8 cellular contexts compared by ENCODE assay signal in genomic region chr14:102437997-102438922, GRCh38.
DNase-seq lines count a peak whose midpoint lies in the region; ATAC-seq and TF ChIP-seq lines count a peak whose summit lies in the region.

No MANE protein-coding gene starts in this region.

- H3K9me3 Mint-ChIP-seq in activated naive CD4-positive, alpha-beta T cell treated with anti-CD3 and anti-CD28 coated beads for 36 hours: no peaks in the 10 kb centered on the region

- no peak for TF ChIP-seq POLR2A in suprapubic skin (IDR thresholded peaks at IDR 0.05)

- TF ChIP-seq EP300 in suprapubic skin (IDR thresholded peaks at IDR 0.05): no peak

- H3K36me3 ChIP-seq in SJSA1 (peaks cover 16% of the 10 kb centered on the region), suprapubic skin (peaks cover 55% of the 10 kb centered on the region)

- no peak overlapping the region for H3K4me3 ChIP-seq in SJSA1
- H3K4me3 ChIP-seq in suprapubic skin: peak overlapping the region; percentile 26

- ATAC-seq in omental fat pad (ENCODE audit: low FRiP score) (peak; percentile 96), HG02571 (IDR thresholded peaks at IDR 0.05; ENCODE audit: unreplicated experiment) (no peak)

- no peak overlapping the region for H3K27ac Mint-ChIP-seq in activated naive CD4-positive, alpha-beta T cell treated with anti-CD3 and anti-CD28 coated beads for 36 hours

- DNase-seq in ELF-1 (ENCODE audit: low read depth, low spot score): peak; percentile 90
- DNase-seq in M059J (ENCODE audit: low read depth): peak; percentile 24
- peak; percentile 57 to 82 for DNase-seq in SJSA1 (ENCODE audit: low read depth in 1 of 2, low spot score in 2 of 2)
- DNase-seq in activated naive CD4-positive, alpha-beta T cell treated with anti-CD3 and anti-CD28 coated beads for 36 hours: peak; percentile 71
- DNase-seq in glomerular endothelial cell (ENCODE audit: extremely low read depth, low read depth, low spot score): peak; percentile 31
- peak; percentile 56 for DNase-seq in omental fat pad (ENCODE audit: low spot score)
- peak; percentile 90 to 94 for DNase-seq in suprapubic skin (ENCODE audit: low spot score in 2 of 2)

- H3K27ac ChIP-seq in SJSA1 (no peak overlapping the region), suprapubic skin (no peak overlapping the region)

- CTCF ChIA-PET in activated naive CD4-positive, alpha-beta T cell treated with anti-CD3 and anti-CD28 coated beads for 36 hours (lab: Charles Lee): interaction anchor here (0.6 to 4.5 kb wide), 32 partner anchors 8 to 746 kb away, joined by 3 to 31 read pairs (median 3); no protein-coding TSS in a partner anchor

- WGBS in suprapubic skin: 19% methylated on average over 19 of the region's 31 CpGs

- H3K4me1 ChIP-seq in SJSA1 (replicated peaks) (peaks cover 3% of the 10 kb centered on the region; the same call in 1 of the 2 replicates), suprapubic skin (peaks cover 4% of the 10 kb centered on the region)

- H3K27me3 ChIP-seq in SJSA1 (replicated peaks) (no peaks in the 10 kb centered on the region), suprapubic skin (no peaks in the 10 kb centered on the region)

- intact Hi-C loops in activated naive CD4-positive, alpha-beta T cell treated with anti-CD3 and anti-CD28 coated beads for 36 hours (cut with micrococcal nuclease): loop anchor here (1.0 to 5.0 kb wide), 3 partner anchors 78 to 476 kb away; partner anchors contain the start of gene DYNC1H1

- peak overlapping the region; percentile 39 for H3K4me3 Mint-ChIP-seq in activated naive CD4-positive, alpha-beta T cell treated with anti-CD3 and anti-CD28 coated beads for 36 hours

- peak in 1 of 3 donors; percentile 44 for TF ChIP-seq CTCF in omental fat pad (IDR thresholded peaks at IDR 0.05)
- peak; percentile 49 to 76 for TF ChIP-seq CTCF in suprapubic skin (IDR thresholded peaks at IDR 0.05)

- H3K4me1 Mint-ChIP-seq in activated naive CD4-positive, alpha-beta T cell treated with anti-CD3 and anti-CD28 coated beads for 36 hours (ENCODE audit: low read depth): peaks cover 4% of the 10 kb centered on the region

- H3K9me3 ChIP-seq in SJSA1 (replicated peaks) (no peaks in the 10 kb centered on the region), suprapubic skin (no peaks in the 10 kb centered on the region)

- no peaks in the 10 kb centered on the region for H3K27me3 Mint-ChIP-seq in activated naive CD4-positive, alpha-beta T cell treated with anti-CD3 and anti-CD28 coated beads for 36 hours (ENCODE audit: low read depth)

- peaks cover 7% of the 10 kb centered on the region for H3K36me3 Mint-ChIP-seq in activated naive CD4-positive, alpha-beta T cell treated with anti-CD3 and anti-CD28 coated beads for 36 hours (ENCODE audit: low read depth)

Comparison
In these comparisons a context has a peak if more than half of its experiments do, and no peak if none do; other contexts are left out.
1. DNase-seq: peak in every context shown above with its lines; median percentile 92 in suprapubic skin; 90 in ELF-1; 71 in activated naive CD4-positive, alpha-beta T cell treated with anti-CD3 and anti-CD28 coated beads for 36 hours; 70 in SJSA1; 56 in omental fat pad; 31 in glomerular endothelial cell; 24 in M059J.